8 cellular contexts compared by ENCODE assay signal in genomic region chr4:127880764-127881564, GRCh38. TPM values are rescaled to one million over a fixed set of nuclear protein-coding genes. Genes with fewer than 3 reads are reported as not detected.
A peak's percentile ranks its signal among the peaks of the same experiment; 100 is the strongest.
DNase-seq lines count a peak whose midpoint lies in the region; ATAC-seq and TF ChIP-seq lines count a peak whose summit lies in the region.

TSS of gene PLK4 (plus strand) at chr4:127880893. CDS start at chr4:127881135, 242 bp downstream.

- H3K36me3 Mint-ChIP-seq in Calu3 (ENCODE audit: insufficient read depth, unreplicated experiment) (peaks cover 26% of the 10 kb centered on the region), memory B cell (peaks cover 5% of the 10 kb centered on the region)

- ATAC-seq in GM21423 (IDR thresholded peaks at IDR 0.05; ENCODE audit: unreplicated experiment) (peak; percentile 93), memory B cell (ENCODE audit: low read depth) (peak; percentile 95)

- no peaks in the 10 kb centered on the region for H3K9me3 ChIP-seq in HUES48 (ENCODE audit: control insufficient read depth, insufficient read depth, low read length)
- no peaks in the 10 kb centered on the region for H3K9me3 ChIP-seq in NT2/D1 (ENCODE audit: insufficient read depth, low read length)
- H3K9me3 ChIP-seq in endocrine pancreas (ENCODE audit: control insufficient read depth, low read length): no peaks in the 10 kb centered on the region

- H3K4me3 Mint-ChIP-seq in Calu3 (ENCODE audit: low read depth, unreplicated experiment) (peak within 1 kb of the TSS; percentile 88), memory B cell (peak within 1 kb of the TSS; percentile 86)

- DNase-seq in Calu3 (peak; percentile 92), NT2/D1 (ENCODE audit: low read depth, low spot score) (peak; percentile 91), memory B cell (ENCODE audit: low spot score in 2 of 2) (peak; percentile 88 to 93)
- DNase-seq in activated CD8-positive, alpha-beta memory T cell treated with anti-CD3 and anti-CD28 coated beads for 48 hours (ENCODE audit: low read depth in 2 of 3, low spot score in 2 of 3): peak; percentile 81 to 92 (median 91)
- peak; percentile 90 for DNase-seq in stimulated activated CD8-positive, alpha-beta memory T cell treated with anti-CD3 and anti-CD28 coated beads, Interleukin-12 subunit alpha, Interleukin-12 subunit beta, amount 100 ng/mL, for 1 hour (ENCODE audit: low read depth)

- H3K27me3 Mint-ChIP-seq in Calu3 (ENCODE audit: unreplicated experiment) (no peaks in the 10 kb centered on the region), memory B cell (no peaks in the 10 kb centered on the region)

- peaks cover 4% of the 10 kb centered on the region; the same call in 1 of the 2 replicates for H3K4me1 ChIP-seq in HUES48 (ENCODE audit: control insufficient read depth, insufficient read depth, low read length)
- H3K4me1 ChIP-seq in NT2/D1 (ENCODE audit: insufficient read depth, insufficient read length): no peaks in the 10 kb centered on the region
- no peaks in the 10 kb centered on the region for H3K4me1 ChIP-seq in endocrine pancreas (ENCODE audit: control insufficient read depth, insufficient read depth, low read length)

- intact Hi-C loops in Calu3 (cut with micrococcal nuclease; ENCODE audit: unreplicated experiment): no loop called here

- H3K27ac ChIP-seq in HUES48 (ENCODE audit: low read depth, low read length): peak within 1 kb of the TSS; percentile 100

- peak within 1 kb of the TSS; percentile 91 for H3K27ac Mint-ChIP-seq in Calu3 (ENCODE audit: unreplicated experiment)
- H3K27ac Mint-ChIP-seq in memory B cell: peak within 1 kb of the TSS; percentile 97

- no peak for TF ChIP-seq CTCF in Calu3 (IDR thresholded peaks at IDR 0.05; ENCODE audit: unreplicated experiment)

- H3K9ac ChIP-seq in HUES48 (ENCODE audit: low read depth, low read length): peak within 1 kb of the TSS; percentile 100
- peak within 1 kb of the TSS; percentile 97 for H3K9ac ChIP-seq in NT2/D1 (ENCODE audit: insufficient read length, low read depth)
- peak within 1 kb of the TSS; percentile 57 for H3K9ac ChIP-seq in endocrine pancreas (ENCODE audit: control insufficient read depth, insufficient read depth, low read length)

- H3K4me1 Mint-ChIP-seq in Calu3 (ENCODE audit: low read depth, unreplicated experiment) (no peaks in the 10 kb centered on the region), memory B cell (peaks cover 6% of the 10 kb centered on the region)

- H3K27me3 ChIP-seq in HUES48 (ENCODE audit: control insufficient read depth, insufficient read depth, low read length) (no peaks in the 10 kb centered on the region), NT2/D1 (ENCODE audit: insufficient read depth, insufficient read length) (no peaks in the 10 kb centered on the region), endocrine pancreas (ENCODE audit: control insufficient read depth, insufficient read depth, low read length) (no peaks in the 10 kb centered on the region)

- peak within 1 kb of the TSS; percentile 97 for H3K4me3 ChIP-seq in HUES48 (ENCODE audit: low read depth, low read length)
- H3K4me3 ChIP-seq in NT2/D1 (ENCODE audit: insufficient read length, low read depth): peak within 1 kb of the TSS; percentile 85
- peak within 1 kb of the TSS; percentile 98 for H3K4me3 ChIP-seq in endocrine pancreas (ENCODE audit: control insufficient read depth, insufficient read depth, low read length)

- H3K36me3 ChIP-seq in HUES48 (ENCODE audit: control insufficient read depth, insufficient read depth, low read length): peaks cover 38% of the 10 kb centered on the region
- H3K36me3 ChIP-seq in NT2/D1 (ENCODE audit: insufficient read depth, insufficient read length, low read length): peaks cover 40% of the 10 kb centered on the region
- no peaks in the 10 kb centered on the region for H3K36me3 ChIP-seq in endocrine pancreas (ENCODE audit: control insufficient read depth, insufficient read depth, low read length)

- CTCF ChIA-PET in Calu3 (lab: Charles Lee): interaction anchor here (0.7 to 1.2 kb wide), 2 partner anchors 99 to 180 kb away, joined by 3 read pairs; partner anchors contain the start of gene LARP1B

- no TSS peak for BruUV-seq in Calu3 (replicated peaks; lab: Mats Ljungman, UMichigan)

- no peaks in the 10 kb centered on the region for H3K9me3 Mint-ChIP-seq in Calu3 (ENCODE audit: low read depth, unreplicated experiment)
- H3K9me3 Mint-ChIP-seq in memory B cell: no peaks in the 10 kb centered on the region

RNA-seq across cellular contexts. Expression of gene PLK4, which starts in this region (rescaled TPM):
- total RNA-seq in Calu3 (2022): 17.7 and 22.3 TPM in 2 replicates

Comparison
In these comparisons a context has a peak if more than half of its experiments do, and no peak if none do; other contexts are left out.
1. Peak in every context shown above with its lines: DNase-seq, ATAC-seq, H3K4me3 ChIP-seq and H3K27ac ChIP-seq.